1 cellular context compared by ENCODE assay signal in the genomic region with DNA sequence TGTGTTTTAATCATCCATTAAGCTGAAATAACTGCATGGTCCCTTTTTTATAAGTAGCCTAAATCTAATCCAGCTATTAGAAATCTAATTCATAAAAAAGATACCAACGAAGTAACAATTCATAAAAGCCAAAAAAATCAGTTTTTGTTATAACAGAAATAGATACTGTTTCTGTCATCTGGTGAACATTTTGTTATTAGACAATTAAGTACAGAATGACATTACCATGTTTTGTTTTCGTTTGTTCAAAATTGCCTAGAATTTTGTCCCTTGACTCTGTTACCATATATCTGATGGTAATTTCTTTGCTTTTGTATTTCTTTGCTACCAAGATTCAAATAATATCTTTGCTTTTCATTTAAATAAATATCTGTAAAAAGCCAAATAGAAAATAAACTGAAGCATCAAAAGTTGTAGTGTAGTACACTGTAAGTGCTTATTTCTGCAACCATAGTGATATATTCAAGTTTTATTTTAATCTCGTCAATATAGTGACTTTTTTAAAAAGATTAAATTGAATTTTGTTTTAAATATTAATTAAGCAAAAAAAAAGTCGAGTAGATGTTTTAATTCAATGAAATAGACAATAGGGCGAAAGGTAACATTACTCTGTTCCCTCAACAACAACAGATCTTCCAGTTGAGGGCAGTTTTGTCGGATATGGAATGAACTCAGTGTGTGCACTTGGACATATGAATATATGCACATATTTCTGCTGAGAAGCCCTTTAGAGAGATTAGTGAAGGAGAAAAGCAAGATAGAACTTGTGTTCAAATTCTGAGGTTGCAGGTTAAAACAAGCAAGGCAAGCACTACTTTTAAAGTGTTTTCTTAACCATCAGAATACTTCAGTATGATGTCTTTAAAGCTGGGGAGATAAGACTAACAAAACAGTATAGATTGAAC.
TF ChIP-seq lines count a peak whose summit lies in the region.

No MANE protein-coding gene starts in this region.

TF ChIP-seq in A549, 52 proteins besides CTCF, POLR2A, EP300 and RAD21 (continued from another document):
- TF ChIP-seq HMGXB4 (CRISPR knock-in tag; IDR thresholded peaks at IDR 0.05; ENCODE audit: borderline replicate concordance), result no peak
- TF ChIP-seq TP53 (CRISPR knock-in tag; IDR thresholded peaks at IDR 0.05), result no peak
- no peak for TF ChIP-seq ESRRA (IDR thresholded peaks at IDR 0.05; ENCODE audit: borderline replicate concordance, low read length)
- no peak for TF ChIP-seq JUNB (IDR thresholded peaks at IDR 0.05)
- TF ChIP-seq HDAC2 (IDR thresholded peaks at IDR 0.05), result no peak
- no peak for TF ChIP-seq CBX8 (IDR thresholded peaks at IDR 0.05)
- no peak for TF ChIP-seq HOXB5 (CRISPR knock-in tag; IDR thresholded peaks at IDR 0.05)
- TF ChIP-seq USF2 (IDR thresholded peaks at IDR 0.05), result no peak
